Comparison of ENCODE assay signal across 21 cellular contexts in genomic region chr22:49780281-49780991, GRCh38. TPM values are rescaled to one million over a fixed set of nuclear protein-coding genes. Genes with fewer than 3 reads are reported as not detected.
DNase-seq lines count a peak whose midpoint lies in the region; ATAC-seq and TF ChIP-seq lines count a peak whose summit lies in the region.
"Had no signal": no experiment of that assay in that cellular context is flagged by ENCODE, and none has a peak within 500 bp of the region (broad histone marks: within the 10 kb centered on the region; RNA-seq: fewer than 3 reads in every experiment).

No MANE protein-coding gene starts in this region.

- ATAC-seq in GM18858 (IDR thresholded peaks at IDR 0.05; ENCODE audit: unreplicated experiment) (no peak), PC-3 (no peak), GM18873 (IDR thresholded peaks at IDR 0.05; ENCODE audit: low FRiP score, unreplicated experiment) (no peak)
- ATAC-seq: activated CD8-positive, alpha-beta T cell treated with anti-CD3 and anti-CD28 coated beads for 36 hours had no signal

- H3K4me3 Mint-ChIP-seq in glutamatergic neuron (ENCODE audit: unreplicated experiment): no peak overlapping the region
- H3K4me3 Mint-ChIP-seq: activated CD8-positive, alpha-beta T cell treated with anti-CD3 and anti-CD28 coated beads for 36 hours; activated T-helper 1 cell treated with anti-CD3 and anti-CD28 coated beads, Interleukin-12 subunit alpha, Interleukin-12 subunit beta, Interleukin-2, Interleukin-4 antibody, amounts not matched to agents 30 ng/mL and 10 ng/mL and 1 ng/mL, durations not matched to agents 14 hours and 24 hours and 36 hours; neural progenitor cell had no signal

- H3K9me3 ChIP-seq in SK-N-MC (ENCODE audit: low read depth, low read length) (no peaks in the 10 kb centered on the region), trophoblast cell (ENCODE audit: insufficient read depth, low read depth, low read length) (peaks cover 3% of the 10 kb centered on the region), PC-3 (ENCODE audit: low read length) (no peaks in the 10 kb centered on the region)
- H3K9me3 ChIP-seq: adrenal gland, MG63, Peyer's patch, testis had no signal

- H3K27me3 ChIP-seq in H7 (ENCODE audit: control insufficient read depth, insufficient read depth, low read length) (no peaks in the 10 kb centered on the region), trophoblast cell (ENCODE audit: insufficient read depth, low read length) (no peaks in the 10 kb centered on the region), PC-3 (ENCODE audit: low read length) (no peaks in the 10 kb centered on the region)
- H3K27me3 ChIP-seq: adrenal gland, MG63, neural progenitor cell, Peyer's patch, testis had no signal

- no peak overlapping the region for H4K8ac ChIP-seq in trophoblast cell (ENCODE audit: low read depth, low read length)

- TF ChIP-seq CTCF in glutamatergic neuron (IDR thresholded peaks at IDR 0.05; ENCODE audit: partially characterized antibody, unreplicated experiment) (no peak), PC-3 (conservative IDR thresholded peaks at IDR 0.05; ENCODE audit: low read depth, low read length) (no peak)

- H3K4me3 ChIP-seq in H7 (ENCODE audit: insufficient read depth, low read depth, low read length) (no peak overlapping the region), SK-N-MC (no peak overlapping the region), trophoblast cell (ENCODE audit: low read depth, low read length) (no peak overlapping the region), PC-3 (ENCODE audit: low read length) (no peak overlapping the region)
- H3K4me3 ChIP-seq: adrenal gland, lung, MG63, neural progenitor cell, Peyer's patch, testis had no signal

- H3K27ac Mint-ChIP-seq in glutamatergic neuron (ENCODE audit: unreplicated experiment): peak overlapping the region; percentile 38
- H3K27ac Mint-ChIP-seq: activated CD8-positive, alpha-beta T cell treated with anti-CD3 and anti-CD28 coated beads for 36 hours; activated T-helper 1 cell treated with anti-CD3 and anti-CD28 coated beads, Interleukin-12 subunit alpha, Interleukin-12 subunit beta, Interleukin-2, Interleukin-4 antibody, amounts not matched to agents 30 ng/mL and 10 ng/mL and 1 ng/mL, durations not matched to agents 14 hours and 24 hours and 36 hours; neural progenitor cell had no signal

- H3K23ac ChIP-seq in trophoblast cell (ENCODE audit: low read length): no peak overlapping the region

- H2AFZ ChIP-seq in trophoblast cell (ENCODE audit: insufficient read depth, low read length, poor library complexity): no peak overlapping the region
- no peak overlapping the region for H2AFZ ChIP-seq in PC-3 (ENCODE audit: low read length)
- H2AFZ ChIP-seq: neural progenitor cell had no signal

- H3K79me1 ChIP-seq in trophoblast cell (ENCODE audit: low read length): no peaks in the 10 kb centered on the region

- H3K4me2 ChIP-seq in trophoblast cell (ENCODE audit: low read length) (no peak overlapping the region), PC-3 (ENCODE audit: low read length) (no peak overlapping the region)
- H3K4me2 ChIP-seq: neural progenitor cell had no signal

- H3K4ac ChIP-seq in trophoblast cell (ENCODE audit: low read depth, low read length): peak overlapping the region; percentile 66

- H4K20me1 ChIP-seq in PC-3 (ENCODE audit: low read length): no peaks in the 10 kb centered on the region

- no peak overlapping the region for H3K18ac ChIP-seq in trophoblast cell (ENCODE audit: low read length)

- peak; percentile 68 for DNase-seq in H7
- no peak for DNase-seq in SK-N-MC (ENCODE audit: low read depth, low spot score)
- no peak for DNase-seq in glutamatergic neuron
- DNase-seq in trophoblast cell: no peak
- DNase-seq in NCI-H2107 treated with DMSO at 0.1 percent for 48 hours (lab: John Stamatoyannopoulos, UW; ENCODE audit: unreplicated experiment): no peak
- DNase-seq in PC-3: no peak
- DNase-seq: activated CD8-positive, alpha-beta T cell treated with anti-CD3 and anti-CD28 coated beads for 36 hours; AML-193; MG63; NCI-H2081 treated with DMSO at 0.1 percent for 48 hours; NCI-H748 treated with DMSO at 0.1 percent for 48 hours; Peyer's patch; stimulated activated CD4-positive, alpha-beta T cell treated with anti-CD3 and anti-CD28 coated beads, Interleukin-4, amount 100 ng/mL, for 24 hours had no signal

- H3K9ac ChIP-seq in SK-N-MC (ENCODE audit: insufficient read length) (no peak overlapping the region), trophoblast cell (ENCODE audit: low read length) (no peak overlapping the region), PC-3 (ENCODE audit: low read length) (no peak overlapping the region)
- H3K9ac ChIP-seq: neural progenitor cell had no signal

- no peak overlapping the region for H2AK5ac ChIP-seq in trophoblast cell (ENCODE audit: low read length)

- no CpG with 5 or more reads among the region's 22 CpGs for WGBS in trophoblast cell (ENCODE audit: extremely low coverage, insufficient coverage, insufficient read length)

- BruUV-seq in PC-3 (replicated peaks; lab: Mats Ljungman, UMichigan): no TSS peak

- H3K9me3 Mint-ChIP-seq in glutamatergic neuron (ENCODE audit: unreplicated experiment): peaks cover 5% of the 10 kb centered on the region
- H3K9me3 Mint-ChIP-seq: activated CD8-positive, alpha-beta T cell treated with anti-CD3 and anti-CD28 coated beads for 36 hours; activated T-helper 1 cell treated with anti-CD3 and anti-CD28 coated beads, Interleukin-12 subunit alpha, Interleukin-12 subunit beta, Interleukin-2, Interleukin-4 antibody, amounts not matched to agents 30 ng/mL and 10 ng/mL and 1 ng/mL, durations not matched to agents 14 hours and 24 hours and 36 hours; neural progenitor cell had no signal

- no peak overlapping the region for H3K14ac ChIP-seq in trophoblast cell (ENCODE audit: low read length)

- no peak overlapping the region for H2BK120ac ChIP-seq in trophoblast cell (ENCODE audit: insufficient read depth, low read length, poor library complexity)

- peaks cover 5% of the 10 kb centered on the region for H3K27me3 Mint-ChIP-seq in glutamatergic neuron (ENCODE audit: unreplicated experiment)
- H3K27me3 Mint-ChIP-seq: activated CD8-positive, alpha-beta T cell treated with anti-CD3 and anti-CD28 coated beads for 36 hours had no signal

- intact Hi-C loops in PC-3 (cut with micrococcal nuclease): no loop called here

- H3K79me2 ChIP-seq in trophoblast cell (ENCODE audit: control insufficient read depth, insufficient read depth, low read length, poor library complexity) (peaks cover 4% of the 10 kb centered on the region), PC-3 (ENCODE audit: low read length) (peaks cover 29% of the 10 kb centered on the region)

- H3K36me3 ChIP-seq in H7 (replicated peaks; ENCODE audit: control insufficient read depth, insufficient read depth, low read length) (peaks cover 3% of the 10 kb centered on the region), SK-N-MC (ENCODE audit: insufficient read depth, low read length) (peaks cover 57% of the 10 kb centered on the region), trophoblast cell (ENCODE audit: control insufficient read depth in 1 of 2, insufficient read depth in 2 of 2, low read length in 2 of 2) (peaks cover 70 to 72% of the 10 kb centered on the region in 2 experiments), PC-3 (ENCODE audit: low read depth, low read length) (no peaks in the 10 kb centered on the region; the same call in 1 of the 2 replicates)
- H3K36me3 ChIP-seq: neural progenitor cell had no signal

- H4K91ac ChIP-seq in trophoblast cell (ENCODE audit: low read depth, low read length): no peak overlapping the region

- H3K4me1 ChIP-seq in trophoblast cell (ENCODE audit: control insufficient read depth in 1 of 2, insufficient read depth in 2 of 2, low read length in 2 of 2): peaks cover 3% of the 10 kb centered on the region in 2 experiments
- H3K4me1 ChIP-seq in PC-3 (ENCODE audit: insufficient read depth, low read length): no peaks in the 10 kb centered on the region
- H3K4me1 ChIP-seq: neural progenitor cell, Peyer's patch had no signal

- no peak overlapping the region for H4K12ac ChIP-seq in trophoblast cell (ENCODE audit: low read depth, low read length)

- no peak overlapping the region for H2BK12ac ChIP-seq in trophoblast cell (ENCODE audit: low read length)

- H2BK5ac ChIP-seq in trophoblast cell (ENCODE audit: low read depth, low read length, poor library complexity): no peak overlapping the region

- peaks cover 4% of the 10 kb centered on the region for H3K36me3 Mint-ChIP-seq in glutamatergic neuron (ENCODE audit: unreplicated experiment)

- no peaks in the 10 kb centered on the region for H3K9me2 ChIP-seq in PC-3 (replicated peaks; ENCODE audit: low read length)

- POLR2A ChIA-PET in PC-3 (lab: Charles Lee; ENCODE audit: unreplicated experiment): no interaction called here

- no peaks in the 10 kb centered on the region for H3F3A ChIP-seq in PC-3 (ENCODE audit: low read length, unreplicated experiment)

- peaks cover 8% of the 10 kb centered on the region for H3K4me1 Mint-ChIP-seq in glutamatergic neuron (ENCODE audit: low read depth, unreplicated experiment)

- CTCF ChIA-PET in PC-3 (lab: Charles Lee): no interaction called here

- H3K27ac ChIP-seq in SK-N-MC (peak overlapping the region; percentile 62), trophoblast cell (ENCODE audit: low read depth, low read length) (no peak overlapping the region), PC-3 (ENCODE audit: low read length) (no peak overlapping the region)
- H3K27ac ChIP-seq: neural progenitor cell, Peyer's patch, testis, VCaP had no signal

RNA-seq across cellular contexts. Expression of gene BRD1, which starts 47.2 kb away (rescaled TPM):
- total RNA-seq in H7 (2014; rRNA removed; shearing (Covaris generic)): 24.9 and 29.5 TPM in 2 replicates
- total RNA-seq in glutamatergic neuron (ENCODE audit: unreplicated experiment) (73.7 TPM), PC-3 (2014; rRNA removed) (19.1 and 23.0 TPM in 2 replicates)
- polyA plus RNA-seq in trophoblast cell (2013): 18.7 and 19.7 TPM in 2 replicates
